2 cellular contexts compared by ENCODE assay signal in the genomic region with DNA sequence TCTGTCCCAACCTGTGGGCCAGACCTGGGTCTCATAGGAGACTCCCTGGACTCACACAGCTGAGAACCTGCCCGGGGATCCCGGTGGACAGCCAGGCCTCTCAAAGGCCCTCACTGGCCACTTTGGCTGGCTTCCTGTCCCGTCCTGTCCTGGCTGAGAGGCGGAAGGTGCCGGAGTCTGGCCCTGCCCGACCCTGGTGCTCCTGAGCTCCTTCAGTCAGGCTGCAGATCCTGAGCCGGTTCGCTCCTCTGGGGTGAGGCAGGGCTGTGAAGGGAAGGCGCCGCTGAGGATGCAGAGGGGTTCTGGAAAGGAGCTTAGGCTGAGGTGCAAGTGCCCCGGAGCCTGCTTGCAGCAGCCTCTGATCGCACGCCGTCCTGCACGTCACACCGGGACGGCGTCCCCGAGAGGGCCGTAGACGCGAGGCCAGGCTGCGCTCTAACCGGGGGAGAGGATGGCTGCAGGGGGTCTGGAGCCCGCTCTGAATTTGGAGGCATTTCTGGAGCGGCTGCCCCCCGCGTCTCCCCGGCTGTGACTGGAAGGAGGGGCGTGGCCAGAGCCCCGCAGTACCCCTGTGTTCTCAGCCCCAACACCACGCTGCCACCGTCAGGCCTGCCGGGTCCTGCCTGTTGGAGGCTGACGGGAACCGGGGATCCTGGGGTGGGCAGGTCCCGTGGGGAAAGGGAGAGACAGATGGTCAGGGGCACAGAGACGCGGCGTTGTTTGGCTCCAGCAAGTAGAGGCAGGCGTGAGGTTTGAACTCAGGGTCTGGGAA.
TF ChIP-seq lines count a peak whose summit lies in the region.

No MANE protein-coding gene starts in this region.

TF ChIP-seq in SK-N-SH, 30 proteins besides CTCF, POLR2A, EP300 and RAD21:
- TF ChIP-seq JUND (IDR thresholded peaks at IDR 0.05) (no peak), FOXJ3 (CRISPR knock-in tag; IDR thresholded peaks at IDR 0.05) (no peak), SIN3A (IDR thresholded peaks at IDR 0.05; ENCODE audit: borderline replicate concordance, low read depth, low read length) (no peak)
TF ChIP-seq in SK-N-SH: peak in this region for 0.

TF ChIP-seq in SK-N-SH treated with all-trans-retinoic acid at 6 μM for 48 hours, 23 proteins besides CTCF, POLR2A, EP300 and RAD21:
- TF ChIP-seq SNAI2 (CRISPR knock-in tag; IDR thresholded peaks at IDR 0.05) = no peak
- TF ChIP-seq, protein P1, sequence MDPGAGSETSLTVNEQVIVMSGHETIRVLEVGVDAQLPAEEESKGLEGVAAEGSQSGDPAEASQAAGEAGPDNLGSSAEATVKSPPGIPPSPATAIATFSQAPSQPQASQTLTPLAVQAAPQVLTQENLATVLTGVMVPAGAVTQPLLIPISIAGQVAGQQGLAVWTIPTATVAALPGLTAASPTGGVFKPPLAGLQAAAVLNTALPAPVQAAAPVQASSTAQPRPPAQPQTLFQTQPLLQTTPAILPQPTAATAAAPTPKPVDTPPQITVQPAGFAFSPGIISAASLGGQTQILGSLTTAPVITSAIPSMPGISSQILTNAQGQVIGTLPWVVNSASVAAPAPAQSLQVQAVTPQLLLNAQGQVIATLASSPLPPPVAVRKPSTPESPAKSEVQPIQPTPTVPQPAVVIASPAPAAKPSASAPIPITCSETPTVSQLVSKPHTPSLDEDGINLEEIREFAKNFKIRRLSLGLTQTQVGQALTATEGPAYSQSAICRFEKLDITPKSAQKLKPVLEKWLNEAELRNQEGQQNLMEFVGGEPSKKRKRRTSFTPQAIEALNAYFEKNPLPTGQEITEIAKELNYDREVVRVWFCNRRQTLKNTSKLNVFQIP (CRISPR knock-in tag; IDR thresholded peaks at IDR 0.05; ENCODE audit: borderline replicate concordance, low read depth) = no peak
- TF ChIP-seq TOX (CRISPR knock-in tag; IDR thresholded peaks at IDR 0.05; ENCODE audit: borderline replicate concordance) = no peak
- no peak for TF ChIP-seq ARNTL (CRISPR knock-in tag; IDR thresholded peaks at IDR 0.05; ENCODE audit: borderline replicate concordance, low read depth)
- TF ChIP-seq CSRNP3 (CRISPR knock-in tag; IDR thresholded peaks at IDR 0.05) = no peak
- no peak for TF ChIP-seq CSDC2 (CRISPR knock-in tag; IDR thresholded peaks at IDR 0.05)
- no peak for TF ChIP-seq TSHZ2 (CRISPR knock-in tag; IDR thresholded peaks at IDR 0.05)
- TF ChIP-seq PPARA (CRISPR knock-in tag; IDR thresholded peaks at IDR 0.05; ENCODE audit: borderline replicate concordance) = no peak
- TF ChIP-seq ESRRG (CRISPR knock-in tag; IDR thresholded peaks at IDR 0.05) = no peak
- TF ChIP-seq BACH2 (CRISPR knock-in tag; IDR thresholded peaks at IDR 0.05; ENCODE audit: borderline replicate concordance) = no peak
- no peak for TF ChIP-seq ZNF565 (CRISPR knock-in tag; conservative IDR thresholded peaks at IDR 0.05; ENCODE audit: low read depth)
- no peak for TF ChIP-seq ZFP3 (CRISPR knock-in tag; IDR thresholded peaks at IDR 0.05)
- TF ChIP-seq ISL1 (CRISPR knock-in tag; IDR thresholded peaks at IDR 0.05) = no peak
- TF ChIP-seq, protein P2, sequence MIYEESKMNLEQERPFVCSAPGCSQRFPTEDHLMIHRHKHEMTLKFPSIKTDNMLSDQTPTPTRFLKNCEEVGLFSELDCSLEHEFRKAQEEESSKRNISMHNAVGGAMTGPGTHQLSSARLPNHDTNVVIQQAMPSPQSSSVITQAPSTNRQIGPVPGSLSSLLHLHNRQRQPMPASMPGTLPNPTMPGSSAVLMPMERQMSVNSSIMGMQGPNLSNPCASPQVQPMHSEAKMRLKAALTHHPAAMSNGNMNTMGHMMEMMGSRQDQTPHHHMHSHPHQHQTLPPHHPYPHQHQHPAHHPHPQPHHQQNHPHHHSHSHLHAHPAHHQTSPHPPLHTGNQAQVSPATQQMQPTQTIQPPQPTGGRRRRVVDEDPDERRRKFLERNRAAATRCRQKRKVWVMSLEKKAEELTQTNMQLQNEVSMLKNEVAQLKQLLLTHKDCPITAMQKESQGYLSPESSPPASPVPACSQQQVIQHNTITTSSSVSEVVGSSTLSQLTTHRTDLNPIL (CRISPR knock-in tag; IDR thresholded peaks at IDR 0.05; ENCODE audit: low read depth) = no peak
- TF ChIP-seq TCF4 (CRISPR knock-in tag; IDR thresholded peaks at IDR 0.05; ENCODE audit: borderline replicate concordance) = no peak
- TF ChIP-seq ZNF70 (CRISPR knock-in tag; IDR thresholded peaks at IDR 0.05) = no peak
- no peak for TF ChIP-seq OSR1 (CRISPR knock-in tag; IDR thresholded peaks at IDR 0.05)
- TF ChIP-seq GLIS3 (CRISPR knock-in tag; IDR thresholded peaks at IDR 0.05) = no peak
- TF ChIP-seq ZFP30 (CRISPR knock-in tag; IDR thresholded peaks at IDR 0.05) = no peak
- no peak for TF ChIP-seq ZNF8 (CRISPR knock-in tag; IDR thresholded peaks at IDR 0.05)
